In genomic region chr2:94877129-94877528, GRCh38 we compare ENCODE assay signal across 42 cellular contexts. TPM values are rescaled to one million over a fixed set of nuclear protein-coding genes. Genes with fewer than 3 reads are reported as not detected.
"Had no signal": no experiment of that assay in that cellular context is flagged by ENCODE, and none has a peak within 500 bp of the region (broad histone marks: within the 10 kb centered on the region; RNA-seq: fewer than 3 reads in every experiment).

No MANE protein-coding gene starts in this region.

- H3K4me1 ChIP-seq: adrenal gland, ascending aorta, body of pancreas, breast epithelium had no signal

- H3K4me3 Mint-ChIP-seq: activated naive CD4-positive, alpha-beta T cell treated with anti-CD3 and anti-CD28 coated beads for 36 hours; activated naive CD4-positive, alpha-beta T cell treated with anti-CD3 and anti-CD28 coated beads, Interleukin-2, amount 10 ng/mL, durations not matched to agents 7 days and 5 days; activated naive CD4-positive, alpha-beta T cell treated with anti-CD3 and anti-CD28 coated beads, Interleukin-2, amount 50 U/mL, for 24 hours; activated naive CD8-positive, alpha-beta T cell; activated naive CD8-positive, alpha-beta T cell treated with anti-CD3 and anti-CD28 coated beads for 36 hours; activated naive CD8-positive, alpha-beta T cell treated with anti-CD3 and anti-CD28 coated beads, Interleukin-2, amount 10 ng/mL, durations not matched to agents 7 days and 5 days; activated naive CD8-positive, alpha-beta T cell treated with anti-CD3 and anti-CD28 coated beads, Interleukin-2, amount 50 U/mL, for 24 hours; activated T-cell treated with anti-CD3 and anti-CD28 coated beads, Interleukin-2, amount 50 U/mL, for 24 hours; activated T-cell treated with anti-CD3 and anti-CD28 coated beads, Interleukin-2, amount 50 U/mL, for 4 hours; activated T-cell treated with anti-CD3 and anti-CD28 coated beads, Interleukin-2, amount 50 U/mL, for 72 hours; activated T-helper 1 cell treated with anti-CD3 and anti-CD28 coated beads, Interleukin-12 subunit alpha, Interleukin-12 subunit beta, Interleukin-2, Interleukin-4 antibody, amounts not matched to agents 30 ng/mL and 10 ng/mL and 1 ng/mL, durations not matched to agents 14 hours and 24 hours and 36 hours; activated T-helper 17 cell treated with anti-CD3 and anti-CD28 coated beads, Interleukin-2, amount 50 U/mL, for 72 hours; brain; central memory CD8-positive, alpha-beta T cell had no signal

- H3K4me3 ChIP-seq: adrenal gland, ascending aorta, body of pancreas, breast epithelium, cardiac muscle cell had no signal

- H3K27me3 Mint-ChIP-seq: activated naive CD4-positive, alpha-beta T cell treated with anti-CD3 and anti-CD28 coated beads, Interleukin-2, amount 50 U/mL, for 24 hours; central memory CD8-positive, alpha-beta T cell had no signal

- ATAC-seq: activated naive CD4-positive, alpha-beta T cell treated with anti-CD3 and anti-CD28 coated beads, Interleukin-2, amount 50 U/mL, for 72 hours; activated naive CD8-positive, alpha-beta T cell treated with anti-CD3 and anti-CD28 coated beads, Interleukin-2, amount 50 U/mL, for 24 hours; activated T-cell treated with anti-CD3 and anti-CD28 coated beads, Interleukin-2, amount 50 U/mL, for 4 hours; activated T-cell treated with anti-CD3 and anti-CD28 coated beads, Interleukin-2, amount 50 U/mL, for 72 hours; activated T-helper 17 cell treated with anti-CD3 and anti-CD28 coated beads, Interleukin-2, amount 50 U/mL, for 72 hours; body of pancreas had no signal

- H3K36me3 Mint-ChIP-seq: activated naive CD4-positive, alpha-beta T cell treated with anti-CD3 and anti-CD28 coated beads, Interleukin-2, amount 10 ng/mL, durations not matched to agents 7 days and 5 days; activated naive CD4-positive, alpha-beta T cell treated with anti-CD3 and anti-CD28 coated beads, Interleukin-2, amount 50 U/mL, for 24 hours; activated naive CD4-positive, alpha-beta T cell treated with anti-CD3 and anti-CD28 coated beads, Interleukin-2, amount 50 U/mL, for 72 hours; activated naive CD8-positive, alpha-beta T cell; activated naive CD8-positive, alpha-beta T cell treated with anti-CD3 and anti-CD28 coated beads for 36 hours; activated naive CD8-positive, alpha-beta T cell treated with anti-CD3 and anti-CD28 coated beads, Interleukin-2, amount 10 ng/mL, durations not matched to agents 7 days and 5 days; brain had no signal

- DNase-seq: activated effector memory CD4-positive, alpha-beta T cell treated with anti-CD3 and anti-CD28 coated beads, Interleukin-2, amount 50 U/mL, for 16 hours; activated effector memory CD4-positive, alpha-beta T cell treated with Interleukin-2 at 50 U/mL for 16 hours; activated gamma-delta T cell; activated gamma-delta T cell treated with Interleukin-2 at 50 U/mL for 16 hours; activated naive CD4-positive, alpha-beta T cell; activated naive CD4-positive, alpha-beta T cell treated with anti-CD3 and anti-CD28 coated beads for 36 hours; activated naive CD4-positive, alpha-beta T cell treated with anti-CD3 and anti-CD28 coated beads, Interleukin-2, amount 10 ng/mL, durations not matched to agents 7 days and 5 days; activated naive CD4-positive, alpha-beta T cell treated with anti-CD3 and anti-CD28 coated beads, Interleukin-2, amount 50 U/mL, for 16 hours; activated naive CD4-positive, alpha-beta T cell treated with Interleukin-2 at 50 U/mL for 16 hours; activated naive CD8-positive, alpha-beta T cell treated with anti-CD3 and anti-CD28 coated beads for 36 hours; activated naive CD8-positive, alpha-beta T cell treated with anti-CD3 and anti-CD28 coated beads, Interleukin-2, amount 10 ng/mL, durations not matched to agents 7 days and 5 days; activated naive CD8-positive, alpha-beta T cell treated with anti-CD3 and anti-CD28 coated beads, Interleukin-2, amount 50 U/mL, for 24 hours; activated T-cell treated with anti-CD3 and anti-CD28 coated beads, Interleukin-2, amount 50 U/mL, for 1 hour; activated T-cell treated with anti-CD3 and anti-CD28 coated beads, Interleukin-2, amount 50 U/mL, for 24 hours; activated T-cell treated with anti-CD3 and anti-CD28 coated beads, Interleukin-2, amount 50 U/mL, for 4 hours; activated T-cell treated with anti-CD3 and anti-CD28 coated beads, Interleukin-2, amount 50 U/mL, for 48 hours; activated T-cell treated with anti-CD3 and anti-CD28 coated beads, Interleukin-2, amount 50 U/mL, for 72 hours; adrenal gland; amniotic stem cell; amygdala; anterior cingulate cortex; body of pancreas; brain microvascular endothelial cell; caudate nucleus; central memory CD4-positive, alpha-beta T cell; cerebellar nuclear complex had no signal

- H3K27ac ChIP-seq: adrenal gland, ascending aorta, body of pancreas, brain microvascular endothelial cell, breast epithelium, cardiac muscle cell had no signal

- H3K27ac Mint-ChIP-seq: activated naive CD4-positive, alpha-beta T cell treated with anti-CD3 and anti-CD28 coated beads for 36 hours; activated naive CD4-positive, alpha-beta T cell treated with anti-CD3 and anti-CD28 coated beads, Interleukin-2, amount 10 ng/mL, durations not matched to agents 7 days and 5 days; activated naive CD4-positive, alpha-beta T cell treated with anti-CD3 and anti-CD28 coated beads, Interleukin-2, amount 50 U/mL, for 24 hours; activated naive CD4-positive, alpha-beta T cell treated with anti-CD3 and anti-CD28 coated beads, Interleukin-2, amount 50 U/mL, for 72 hours; activated naive CD8-positive, alpha-beta T cell; activated naive CD8-positive, alpha-beta T cell treated with anti-CD3 and anti-CD28 coated beads for 36 hours; activated naive CD8-positive, alpha-beta T cell treated with anti-CD3 and anti-CD28 coated beads, Interleukin-2, amount 10 ng/mL, durations not matched to agents 7 days and 5 days; activated naive CD8-positive, alpha-beta T cell treated with anti-CD3 and anti-CD28 coated beads, Interleukin-2, amount 50 U/mL, for 24 hours; activated T-cell treated with anti-CD3 and anti-CD28 coated beads, Interleukin-2, amount 50 U/mL, for 24 hours; activated T-cell treated with anti-CD3 and anti-CD28 coated beads, Interleukin-2, amount 50 U/mL, for 72 hours; activated T-helper 1 cell treated with anti-CD3 and anti-CD28 coated beads, Interleukin-12 subunit alpha, Interleukin-12 subunit beta, Interleukin-2, Interleukin-4 antibody, amounts not matched to agents 30 ng/mL and 10 ng/mL and 1 ng/mL, durations not matched to agents 14 hours and 24 hours and 36 hours; activated T-helper 17 cell treated with anti-CD3 and anti-CD28 coated beads, Interleukin-2, amount 50 U/mL, for 72 hours; activated T-helper 2 cell treated with anti-CD3 and anti-CD28 coated beads, Interferon-gamma antibody, Interleukin-2, Interleukin-4, amounts not matched to agents 10 μg/mL and 5 μg/mL and 100 μg/mL, durations not matched to agents 14 hours and 24 hours and 36 hours; brain had no signal

- H3K27me3 ChIP-seq: ascending aorta, brain microvascular endothelial cell, cardiac muscle cell had no signal

- H3K9me3 Mint-ChIP-seq: activated naive CD4-positive, alpha-beta T cell treated with anti-CD3 and anti-CD28 coated beads for 36 hours; activated naive CD4-positive, alpha-beta T cell treated with anti-CD3 and anti-CD28 coated beads, Interleukin-2, amount 10 ng/mL, durations not matched to agents 7 days and 5 days; activated naive CD4-positive, alpha-beta T cell treated with anti-CD3 and anti-CD28 coated beads, Interleukin-2, amount 50 U/mL, for 24 hours; activated naive CD4-positive, alpha-beta T cell treated with anti-CD3 and anti-CD28 coated beads, Interleukin-2, amount 50 U/mL, for 72 hours; activated naive CD8-positive, alpha-beta T cell treated with anti-CD3 and anti-CD28 coated beads for 36 hours; activated naive CD8-positive, alpha-beta T cell treated with anti-CD3 and anti-CD28 coated beads, Interleukin-2, amount 10 ng/mL, durations not matched to agents 7 days and 5 days; activated naive CD8-positive, alpha-beta T cell treated with anti-CD3 and anti-CD28 coated beads, Interleukin-2, amount 50 U/mL, for 24 hours; activated T-cell treated with anti-CD3 and anti-CD28 coated beads, Interleukin-2, amount 50 U/mL, for 24 hours; activated T-cell treated with anti-CD3 and anti-CD28 coated beads, Interleukin-2, amount 50 U/mL, for 4 hours; activated T-cell treated with anti-CD3 and anti-CD28 coated beads, Interleukin-2, amount 50 U/mL, for 72 hours; activated T-helper 1 cell treated with anti-CD3 and anti-CD28 coated beads, Interleukin-12 subunit alpha, Interleukin-12 subunit beta, Interleukin-2, Interleukin-4 antibody, amounts not matched to agents 30 ng/mL and 10 ng/mL and 1 ng/mL, durations not matched to agents 14 hours and 24 hours and 36 hours; activated T-helper 17 cell treated with anti-CD3 and anti-CD28 coated beads, Interleukin-2, amount 50 U/mL, for 72 hours; activated T-helper 2 cell treated with anti-CD3 and anti-CD28 coated beads, Interferon-gamma antibody, Interleukin-2, Interleukin-4, amounts not matched to agents 10 μg/mL and 5 μg/mL and 100 μg/mL, durations not matched to agents 14 hours and 24 hours and 36 hours; brain; central memory CD8-positive, alpha-beta T cell had no signal

- H3K36me3 ChIP-seq: adrenal gland, ascending aorta, brain microvascular endothelial cell, breast epithelium, cardiac muscle cell had no signal

- H3K9me3 ChIP-seq: adrenal gland, ascending aorta, body of pancreas, breast epithelium had no signal

- H3K4me1 Mint-ChIP-seq: activated naive CD4-positive, alpha-beta T cell treated with anti-CD3 and anti-CD28 coated beads, Interleukin-2, amount 10 ng/mL, durations not matched to agents 7 days and 5 days; activated naive CD4-positive, alpha-beta T cell treated with anti-CD3 and anti-CD28 coated beads, Interleukin-2, amount 50 U/mL, for 24 hours; activated naive CD8-positive, alpha-beta T cell treated with anti-CD3 and anti-CD28 coated beads for 36 hours; activated naive CD8-positive, alpha-beta T cell treated with anti-CD3 and anti-CD28 coated beads, Interleukin-2, amount 10 ng/mL, durations not matched to agents 7 days and 5 days; activated naive CD8-positive, alpha-beta T cell treated with anti-CD3 and anti-CD28 coated beads, Interleukin-2, amount 50 U/mL, for 24 hours; activated T-helper 17 cell treated with anti-CD3 and anti-CD28 coated beads, Interleukin-2, amount 50 U/mL, for 72 hours; brain; central memory CD8-positive, alpha-beta T cell had no signal

RNA-seq across cellular contexts. Expression of gene TEKT4, which starts 5.9 kb away (rescaled TPM):
- total RNA-seq: activated naive CD4-positive, alpha-beta T cell treated with anti-CD3 and anti-CD28 coated beads for 36 hours; activated naive CD4-positive, alpha-beta T cell treated with anti-CD3 and anti-CD28 coated beads, Interleukin-2, amount 50 U/mL, for 72 hours; activated naive CD8-positive, alpha-beta T cell treated with anti-CD3 and anti-CD28 coated beads for 36 hours; activated naive CD8-positive, alpha-beta T cell treated with anti-CD3 and anti-CD28 coated beads, Interleukin-2, amount 10 ng/mL, durations not matched to agents 7 days and 5 days; activated T-cell treated with anti-CD3 and anti-CD28 coated beads, Interleukin-2, amount 50 U/mL, for 4 hours; activated T-cell treated with anti-CD3 and anti-CD28 coated beads, Interleukin-2, amount 50 U/mL, for 72 hours; activated T-helper 17 cell treated with anti-CD3 and anti-CD28 coated beads, Interleukin-2, amount 50 U/mL, for 72 hours; aorta; ascending aorta; astrocyte; body of pancreas; breast epithelium; bronchial epithelial cell; cardiac muscle cell; chondrocyte had no signal
- polyA plus RNA-seq: adipose tissue, adrenal gland, aorta, cardiac muscle cell had no signal
